15 cellular contexts compared by ENCODE assay signal in the genomic region with DNA sequence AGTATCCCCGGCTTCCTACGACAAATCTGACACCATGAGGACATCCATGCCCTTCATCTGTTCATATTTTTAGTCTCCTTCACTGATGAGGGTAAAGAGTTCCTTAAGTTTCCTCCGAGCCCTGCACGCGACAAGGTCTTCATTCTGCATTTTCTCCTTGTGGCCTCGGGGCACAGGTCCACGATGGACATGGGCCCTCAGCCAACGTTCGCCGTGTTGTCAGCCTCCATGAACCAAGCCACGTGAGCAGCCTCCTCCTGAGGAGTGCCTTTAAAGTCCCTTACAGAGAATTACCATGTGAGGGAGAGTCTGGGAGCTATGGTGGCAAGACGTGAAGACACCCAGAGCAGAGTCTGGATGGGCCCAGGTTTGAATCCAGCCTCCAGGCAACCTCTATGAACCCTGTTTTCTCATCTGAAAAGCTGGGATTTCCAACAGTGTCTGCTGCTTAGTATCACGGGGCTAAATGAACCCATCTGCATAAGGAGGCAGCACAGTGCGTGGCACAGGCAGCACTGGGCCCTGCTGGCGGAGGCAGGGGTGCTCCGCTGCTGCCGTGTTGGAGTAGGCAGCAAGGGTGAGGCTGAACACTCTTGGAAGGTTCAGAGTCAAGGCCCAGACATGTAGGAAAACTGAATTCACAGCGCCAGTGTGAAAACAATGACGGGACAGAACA. TPM values are rescaled to one million over a fixed set of nuclear protein-coding genes. Genes with fewer than 3 reads are reported as not detected.
A peak's percentile ranks its signal among the peaks of the same experiment; 100 is the strongest.
DNase-seq lines count a peak whose midpoint lies in the region; ATAC-seq and TF ChIP-seq lines count a peak whose summit lies in the region.
"Had no signal": no experiment of that assay in that cellular context is flagged by ENCODE, and none has a peak within 500 bp of the region (broad histone marks: within the 10 kb centered on the region; RNA-seq: fewer than 3 reads in every experiment).

No MANE protein-coding gene starts in this region.

- intact Hi-C loops in sigmoid colon (cut with DNase I), result no loop called here

- no peak overlapping the region for H3K14ac ChIP-seq in mesenchymal stem cell (ENCODE audit: low read length in 2 of 2)

- peaks cover 13% of the 10 kb centered on the region; the same call in 1 of the 2 replicates for H3K4me1 ChIP-seq in HUES6 (ENCODE audit: control insufficient read depth, insufficient read depth, low read length)
- H3K4me1 ChIP-seq in mesenchymal stem cell (ENCODE audit: control insufficient read depth, insufficient read depth, low read depth, low read length), result peaks cover 10% of the 10 kb centered on the region
- H3K4me1 ChIP-seq in sigmoid colon, result no peaks in the 10 kb centered on the region
- H3K4me1 ChIP-seq: A549, BE2C had no signal

- DNase-seq in WTC11 (ENCODE audit: low spot score) (no peak), mesenchymal stem cell (no peak), sigmoid colon (peak; percentile 40), foreskin melanocyte (no peak)
- DNase-seq: BE2C; CD4-positive, alpha-beta memory T cell; DMS79; GOT3; H9 had no signal

- no peak overlapping the region for H2AK5ac ChIP-seq in mesenchymal stem cell (ENCODE audit: low read length, severe bottlenecking)

- no peak overlapping the region for H3K4me2 ChIP-seq in mesenchymal stem cell (ENCODE audit: low read length, poor library complexity, severe bottlenecking)
- H3K4me2 ChIP-seq: A549 had no signal

- peaks cover 34% of the 10 kb centered on the region for H3K4me1 Mint-ChIP-seq in WTC11

- H2BK12ac ChIP-seq in mesenchymal stem cell (ENCODE audit: low read length in 2 of 2), result no peak overlapping the region

- H3K27me3 Mint-ChIP-seq in WTC11 (ENCODE audit: low read depth), result no peaks in the 10 kb centered on the region
- H3K27me3 Mint-ChIP-seq: CD4-positive, alpha-beta memory T cell had no signal

- POLR2A ChIA-PET in WTC11 (lab: Charles Lee), result no interaction called here

- peaks cover 66% of the 10 kb centered on the region for H3K79me1 ChIP-seq in mesenchymal stem cell (replicated peaks; ENCODE audit: low read length, poor library complexity, severe bottlenecking)

- H3K4me3 ChIP-seq in HUES6 (ENCODE audit: low read depth, low read length) (no peak overlapping the region), mesenchymal stem cell (ENCODE audit: insufficient read depth in 1 of 2, low read depth in 1 of 2, low read length in 2 of 2) (no peak overlapping the region), sigmoid colon (no peak overlapping the region)
- H3K4me3 ChIP-seq: A549, GM12878 had no signal

- peaks cover 5% of the 10 kb centered on the region; the same call in 1 of the 2 replicates for H3K36me3 Mint-ChIP-seq in WTC11

- peak overlapping the region; percentile 58 for H4K91ac ChIP-seq in mesenchymal stem cell (ENCODE audit: low read length)

- no peak overlapping the region for H3K4me3 Mint-ChIP-seq in WTC11
- H3K4me3 Mint-ChIP-seq: CD4-positive, alpha-beta memory T cell; H9 had no signal

- no peak for TF ChIP-seq CTCF in WTC11 (IDR thresholded peaks at IDR 0.05)
- TF ChIP-seq CTCF in sigmoid colon (IDR thresholded peaks at IDR 0.05), result no peak

- no peak overlapping the region for H2BK120ac ChIP-seq in mesenchymal stem cell (ENCODE audit: low read depth, low read length)

- H3K23ac ChIP-seq in mesenchymal stem cell (ENCODE audit: low read length in 2 of 2), result no peak overlapping the region

- WGBS in mesenchymal stem cell, result 96% methylated on average over 18 of the region's 19 CpGs
- WGBS in sigmoid colon, 2 donors, result 90 to 95% methylated on average over 19 of the region's 19 CpGs

- H2AFZ ChIP-seq in mesenchymal stem cell (ENCODE audit: low read depth, low read length), result no peak overlapping the region

- no peaks in the 10 kb centered on the region for H3K9me3 Mint-ChIP-seq in WTC11
- H3K9me3 Mint-ChIP-seq: H9 had no signal

- H3K9me3 ChIP-seq in HUES6 (ENCODE audit: control insufficient read depth, insufficient read depth, low read depth, low read length), result no peaks in the 10 kb centered on the region
- no peaks in the 10 kb centered on the region for H3K9me3 ChIP-seq in mesenchymal stem cell (ENCODE audit: control insufficient read depth, low read length)
- no peaks in the 10 kb centered on the region for H3K9me3 ChIP-seq in sigmoid colon
- H3K9me3 ChIP-seq: A549, BE2C had no signal

- H3K36me3 ChIP-seq in HUES6 (ENCODE audit: control insufficient read depth, insufficient read depth, low read length), result peaks cover 13% of the 10 kb centered on the region; the same call in 1 of the 2 replicates
- peaks cover 11 to 56% of the 10 kb centered on the region in 2 experiments for H3K36me3 ChIP-seq in mesenchymal stem cell (ENCODE audit: control insufficient read depth in 1 of 2, insufficient read depth in 2 of 2, low read depth in 1 of 2, low read length in 2 of 2)
- H3K36me3 ChIP-seq in sigmoid colon, result peaks cover 0 to 4% (median 0%) of the 10 kb centered on the region in 4 donors

- H3K27ac ChIP-seq in HUES6 (ENCODE audit: low read depth, low read length) (0 out of 2 replicates have a peak overlapping the region, but pooled peaks have one; percentile 18), mesenchymal stem cell (ENCODE audit: low read length, poor library complexity, severe bottlenecking) (no peak overlapping the region), sigmoid colon (no peak overlapping the region)
- H3K27ac ChIP-seq: A549, C4-2B had no signal

- no peak overlapping the region for H3K9ac ChIP-seq in HUES6 (ENCODE audit: low read length)
- no peak overlapping the region for H3K9ac ChIP-seq in mesenchymal stem cell (ENCODE audit: low read length)

- no peak overlapping the region for H3K4ac ChIP-seq in mesenchymal stem cell (ENCODE audit: low read depth in 1 of 2, low read length in 2 of 2)

- H3K27ac Mint-ChIP-seq in WTC11, result peak overlapping the region; percentile 42

- no peak overlapping the region for H3K18ac ChIP-seq in mesenchymal stem cell (ENCODE audit: low read depth in 1 of 2, low read length in 2 of 2)

- H3K27me3 ChIP-seq in HUES6 (ENCODE audit: control insufficient read depth, insufficient read depth, low read length), result no peaks in the 10 kb centered on the region
- H3K27me3 ChIP-seq in mesenchymal stem cell (ENCODE audit: control insufficient read depth in 1 of 2, insufficient read depth in 1 of 2, low read length in 2 of 2), result no peaks in the 10 kb centered on the region
- H3K27me3 ChIP-seq in sigmoid colon, result no peaks in the 10 kb centered on the region
- H3K27me3 ChIP-seq: BE2C had no signal

- H2BK15ac ChIP-seq in mesenchymal stem cell (ENCODE audit: low read depth, poor library complexity, severe bottlenecking), result peak overlapping the region; percentile 15

- no peak for TF ChIP-seq POLR2A in sigmoid colon (IDR thresholded peaks at IDR 0.05)

- no peak overlapping the region for H4K8ac ChIP-seq in mesenchymal stem cell (ENCODE audit: low read length)

- CTCF ChIA-PET in WTC11 (lab: Charles Lee), result no interaction called here

- ATAC-seq in WTC11 (no peak), HG03097 (IDR thresholded peaks at IDR 0.05; ENCODE audit: low FRiP score, unreplicated experiment) (no peak), HG03159 (IDR thresholded peaks at IDR 0.05; ENCODE audit: unreplicated experiment) (no peak)
- ATAC-seq: GM12878 had no signal

- H2BK5ac ChIP-seq in mesenchymal stem cell (ENCODE audit: low read depth, low read length, poor library complexity, severe bottlenecking), result no peak overlapping the region

- TF ChIP-seq EP300 in sigmoid colon (IDR thresholded peaks at IDR 0.05), result no peak

TF ChIP-seq in WTC11, 78 proteins besides CTCF, POLR2A, EP300 and RAD21:
- TF ChIP-seq GRHL2 (CRISPR knock-in tag; IDR thresholded peaks at IDR 0.05; ENCODE audit: insufficient replicate concordance, severe bottlenecking), result no peak
- no peak for TF ChIP-seq NFATC4 (CRISPR knock-in tag; IDR thresholded peaks at IDR 0.05)
- no peak for TF ChIP-seq ZMAT4 (CRISPR knock-in tag; IDR thresholded peaks at IDR 0.05)

RNA-seq across cellular contexts. Expression of gene EIPR1, which starts 54.1 kb away (rescaled TPM):
- 22.8 to 25.0 TPM (median 23.0 TPM) in 3 replicates for total RNA-seq in WTC11 (2021)
- 17.5 TPM for polyA plus RNA-seq in mesenchymal stem cell (2013, experiment 1 of 2)
- 16.9 TPM for polyA plus RNA-seq in mesenchymal stem cell (2013, experiment 2 of 2)
- total RNA-seq in sigmoid colon, result 10 to 100 TPM; 12.2 to 20.0 (median 14.7) TPM
- polyA plus RNA-seq in sigmoid colon, result 10 to 100 TPM; 21.6 to 27.0 (median 23.8) TPM

RNA-seq across cellular contexts. Expression of gene TRAPPC12, which starts 56.0 kb away (rescaled TPM):
- total RNA-seq in WTC11 (2021), result 72.3 to 74.5 TPM (median 72.8 TPM) in 3 replicates
- 44.7 TPM for polyA plus RNA-seq in mesenchymal stem cell (2013, experiment 1 of 2)
- 46.6 TPM for polyA plus RNA-seq in mesenchymal stem cell (2013, experiment 2 of 2)
- total RNA-seq in sigmoid colon, result 10 to 100 TPM; 48.5 to 79.5 (median 63.4) TPM
- 10 to 100 TPM; 22.7 to 50.5 (median 38.4) TPM for polyA plus RNA-seq in sigmoid colon
